ENCODE assay signal across 8 cellular contexts in genomic region chr2:105746177-105747080, GRCh38. TPM values are rescaled to one million over a fixed set of nuclear protein-coding genes. Genes with fewer than 3 reads are reported as not detected.
A peak's percentile ranks its signal among the peaks of the same experiment; 100 is the strongest.
DNase-seq lines count a peak whose midpoint lies in the region; ATAC-seq and TF ChIP-seq lines count a peak whose summit lies in the region.

No MANE protein-coding gene starts in this region.

- H3K79me2 ChIP-seq in OCI-LY7 (ENCODE audit: insufficient read depth, low read depth, low read length), result peaks cover 27% of the 10 kb centered on the region; the same call in 1 of the 2 replicates

- peak overlapping the region; percentile 88 for H3K4me3 Mint-ChIP-seq in activated naive CD4-positive, alpha-beta T cell treated with anti-CD3 and anti-CD28 coated beads for 36 hours

- intact Hi-C loops in OCI-LY7 (cut with micrococcal nuclease; ENCODE audit: unreplicated experiment), result loop anchor here (5.0 kb wide), 1 partner anchor 221 kb away; no protein-coding TSS in a partner anchor
- intact Hi-C loops in activated naive CD4-positive, alpha-beta T cell treated with anti-CD3 and anti-CD28 coated beads for 36 hours (cut with micrococcal nuclease), result loop anchor here (1.0 to 10.0 kb wide), 15 partner anchors 8 to 819 kb away; partner anchors contain the start of genes C2orf49 and UXS1

- peaks cover 70% of the 10 kb centered on the region for H3K4me1 Mint-ChIP-seq in activated naive CD4-positive, alpha-beta T cell treated with anti-CD3 and anti-CD28 coated beads for 36 hours (ENCODE audit: low read depth)

- no peaks in the 10 kb centered on the region for H3K9me2 ChIP-seq in OCI-LY7 (ENCODE audit: insufficient read depth, low read length)

- H3K27ac ChIP-seq in OCI-LY7 (ENCODE audit: low read depth, low read length, poor library complexity, severe bottlenecking) (no peak overlapping the region), right atrium auricular region (peak overlapping the region; percentile 83 to 84), skin epidermis (peak overlapping the region in 20 of 21 experiments; percentile 2 to 98 (median 94))

- ATAC-seq in GM18520 (IDR thresholded peaks at IDR 0.05; ENCODE audit: unreplicated experiment) (peak; percentile 36), HG02852 (IDR thresholded peaks at IDR 0.05; ENCODE audit: unreplicated experiment) (peak; percentile 51)

- H3K36me3 ChIP-seq in OCI-LY7 (ENCODE audit: insufficient read depth, low read length), result peaks cover 15% of the 10 kb centered on the region
- no peaks in the 10 kb centered on the region for H3K36me3 ChIP-seq in right atrium auricular region

- H3K36me3 Mint-ChIP-seq in activated naive CD4-positive, alpha-beta T cell treated with anti-CD3 and anti-CD28 coated beads for 36 hours (ENCODE audit: low read depth), result peaks cover 50% of the 10 kb centered on the region

- TF ChIP-seq CTCF in OCI-LY7 (conservative IDR thresholded peaks at IDR 0.05; ENCODE audit: low read length) (no peak), right atrium auricular region (IDR thresholded peaks at IDR 0.05) (no peak)

- no peaks in the 10 kb centered on the region for H3K27me3 ChIP-seq in right atrium auricular region

- CTCF ChIA-PET in OCI-LY7 (lab: Charles Lee; ENCODE audit: unreplicated experiment), result interaction anchor here (0.9 kb wide), 1 partner anchor 18 kb away, joined by 3 read pairs; no protein-coding TSS in a partner anchor
- CTCF ChIA-PET in activated naive CD4-positive, alpha-beta T cell treated with anti-CD3 and anti-CD28 coated beads for 36 hours (lab: Charles Lee), result interaction anchor here (0.5 to 2.2 kb wide), 12 partner anchors 8 to 349 kb away, joined by 3 to 17 read pairs (median 3); no protein-coding TSS in a partner anchor

- H3K9me3 Mint-ChIP-seq in activated naive CD4-positive, alpha-beta T cell treated with anti-CD3 and anti-CD28 coated beads for 36 hours, result no peaks in the 10 kb centered on the region

- H2AFZ ChIP-seq in OCI-LY7 (ENCODE audit: low read length), result peak overlapping the region; percentile 11; the same call in 1 of the 2 replicates

- peaks cover 53% of the 10 kb centered on the region for H3K4me1 ChIP-seq in OCI-LY7 (ENCODE audit: insufficient read depth, low read length, poor library complexity, severe bottlenecking)
- peaks cover 0 to 57% of the 10 kb centered on the region in 2 donors for H3K4me1 ChIP-seq in right atrium auricular region

- H3K4me3 ChIP-seq in OCI-LY7 (ENCODE audit: low read depth, low read length, poor library complexity, severe bottlenecking) (peak overlapping the region; percentile 92), right atrium auricular region (peak overlapping the region; percentile 69 to 96), skin epidermis (peak overlapping the region; percentile 61 to 98 (median 85))

- H3K27me3 Mint-ChIP-seq in activated naive CD4-positive, alpha-beta T cell treated with anti-CD3 and anti-CD28 coated beads for 36 hours (ENCODE audit: low read depth), result no peaks in the 10 kb centered on the region

- POLR2A ChIA-PET in OCI-LY7 (lab: Charles Lee), result interaction anchor here (0.6 to 3.6 kb wide), 12 partner anchors 9 to 86 kb away, joined by 3 to 11 read pairs (median 3); no protein-coding TSS in a partner anchor

- H4K20me1 ChIP-seq in OCI-LY7 (ENCODE audit: insufficient read depth, low read length), result peaks cover 21% of the 10 kb centered on the region; the same call in 1 of the 2 replicates

- DNase-seq in OCI-LY7 (ENCODE audit: low spot score) (peak; percentile 52), right atrium auricular region (ENCODE audit: low spot score) (no peak), T1000 (lab: John Stamatoyannopoulos, UW) (no peak), NK-92 (lab: John Stamatoyannopoulos, UW; ENCODE audit: unreplicated experiment) (no peak)
- DNase-seq in activated naive CD4-positive, alpha-beta T cell treated with anti-CD3 and anti-CD28 coated beads for 36 hours, result peak; percentile 99

- BruUV-seq in OCI-LY7 (replicated peaks; lab: Mats Ljungman, UMichigan), result no TSS peak

- peak overlapping the region; percentile 97 for H3K4me2 ChIP-seq in OCI-LY7 (ENCODE audit: low read length)

- H3K27ac Mint-ChIP-seq in activated naive CD4-positive, alpha-beta T cell treated with anti-CD3 and anti-CD28 coated beads for 36 hours, result peak overlapping the region; percentile 96

- H3K9me3 ChIP-seq in OCI-LY7 (ENCODE audit: low read length), result no peaks in the 10 kb centered on the region
- H3K9me3 ChIP-seq in right atrium auricular region, result no peaks in the 10 kb centered on the region

RNA-seq across cellular contexts. Expression of gene NCK2, which starts 1.7 kb away (rescaled TPM):
- total RNA-seq in OCI-LY7 (2014; rRNA removed; shearing (Covaris generic)), result 23.4 and 24.7 TPM in 2 replicates
- total RNA-seq in OCI-LY7 (2022) (33.5 and 34.2 TPM in 2 replicates), right atrium auricular region (10 to 100 TPM; 31.7 to 39.3 TPM)
- 100 to 1,000 TPM; 106 to 113 TPM for total RNA-seq in activated naive CD4-positive, alpha-beta T cell treated with anti-CD3 and anti-CD28 coated beads for 36 hours

Comparison
In these comparisons a context has a peak if more than half of its experiments do, and no peak if none do; other contexts are left out.
1. DNase-seq: peak in OCI-LY7 (single experiment) and activated naive CD4-positive, alpha-beta T cell treated with anti-CD3 and anti-CD28 coated beads for 36 hours (single experiment); none in right atrium auricular region (single experiment), T1000 (single experiment) and NK-92 (single experiment).
2. Peak in every context shown above with its lines, with median percentiles within 50 percentile points of each other: H3K4me3 ChIP-seq.